In genomic region chr15:91271565-91272153, GRCh38 we compare ENCODE assay signal across 8 cellular contexts.
DNase-seq lines count a peak whose midpoint lies in the region; ATAC-seq and TF ChIP-seq lines count a peak whose summit lies in the region.

No MANE protein-coding gene starts in this region.

- H3K4me3 ChIP-seq in epithelial cell of esophagus (ENCODE audit: low read length): no peak overlapping the region

- peak; percentile 69 to 76 for ATAC-seq in naive thymus-derived CD8-positive, alpha-beta T cell
- ATAC-seq in GM19023 (IDR thresholded peaks at IDR 0.05; ENCODE audit: unreplicated experiment): no peak

- H3K36me3 Mint-ChIP-seq in naive thymus-derived CD8-positive, alpha-beta T cell: peaks cover 0 to 8% (median 0%) of the 10 kb centered on the region in 3 donors

- peak; percentile 80 for TF ChIP-seq CTCF in epithelial cell of esophagus (IDR thresholded peaks at IDR 0.05; ENCODE audit: insufficient read depth, low read depth, low read length, missing control alignments)

- H3K27me3 Mint-ChIP-seq in naive thymus-derived CD8-positive, alpha-beta T cell: peaks cover 11 to 32% (median 23%) of the 10 kb centered on the region in 5 donors

- POLR2A ChIA-PET in naive thymus-derived CD8-positive, alpha-beta T cell (lab: Charles Lee): no interaction called here

- peak overlapping the region in 3 of 10 donors; percentile 11 to 57 (median 54) for H3K27ac Mint-ChIP-seq in naive thymus-derived CD8-positive, alpha-beta T cell

- peaks cover 2 to 10% (median 4%) of the 10 kb centered on the region in 9 donors for H3K9me3 Mint-ChIP-seq in naive thymus-derived CD8-positive, alpha-beta T cell

- H3K4me3 Mint-ChIP-seq in naive thymus-derived CD8-positive, alpha-beta T cell: peak overlapping the region in 6 of 10 donors; percentile 12 to 69 (median 52)

- DNase-seq in GM03348 (ENCODE audit: low spot score): peak; percentile 80
- DNase-seq in HK-2 (ENCODE audit: unreplicated experiment): peak; percentile 30
- DNase-seq in NOMO-1 treated with DMSO at 0.1 percent for 48 hours (lab: John Stamatoyannopoulos, UW; ENCODE audit: unreplicated experiment): peak; percentile 65
- peak; percentile 55 for DNase-seq in activated CD8-positive, alpha-beta memory T cell treated with anti-CD3 and anti-CD28 coated beads, Interleukin-2, amount 50 U/mL, for 4 hours
- DNase-seq in epithelial cell of esophagus (ENCODE audit: low read depth): peak; percentile 70
- peak; percentile 20 to 80 (median 55) for DNase-seq in naive thymus-derived CD8-positive, alpha-beta T cell
- DNase-seq in stimulated activated naive CD4-positive, alpha-beta T cell (lab: John Stamatoyannopoulos, UW): peak in 5 of 6 experiments; percentile 26 to 69 (median 49)

- peaks cover 0 to 6% (median 4%) of the 10 kb centered on the region in 4 donors for H3K4me1 Mint-ChIP-seq in naive thymus-derived CD8-positive, alpha-beta T cell

Comparison
In these comparisons a context has a peak if more than half of its experiments do, and no peak if none do; other contexts are left out.
1. DNase-seq: peak in every context shown above with its lines; median percentile 80 in GM03348; 70 in epithelial cell of esophagus; 65 in NOMO-1 treated with DMSO at 0.1 percent for 48 hours; 55 in activated CD8-positive, alpha-beta memory T cell treated with anti-CD3 and anti-CD28 coated beads, Interleukin-2, amount 50 U/mL, for 4 hours; 55 in naive thymus-derived CD8-positive, alpha-beta T cell; 49 in stimulated activated naive CD4-positive, alpha-beta T cell; 30 in HK-2.